10 cellular contexts compared by ENCODE assay signal in the genomic region with DNA sequence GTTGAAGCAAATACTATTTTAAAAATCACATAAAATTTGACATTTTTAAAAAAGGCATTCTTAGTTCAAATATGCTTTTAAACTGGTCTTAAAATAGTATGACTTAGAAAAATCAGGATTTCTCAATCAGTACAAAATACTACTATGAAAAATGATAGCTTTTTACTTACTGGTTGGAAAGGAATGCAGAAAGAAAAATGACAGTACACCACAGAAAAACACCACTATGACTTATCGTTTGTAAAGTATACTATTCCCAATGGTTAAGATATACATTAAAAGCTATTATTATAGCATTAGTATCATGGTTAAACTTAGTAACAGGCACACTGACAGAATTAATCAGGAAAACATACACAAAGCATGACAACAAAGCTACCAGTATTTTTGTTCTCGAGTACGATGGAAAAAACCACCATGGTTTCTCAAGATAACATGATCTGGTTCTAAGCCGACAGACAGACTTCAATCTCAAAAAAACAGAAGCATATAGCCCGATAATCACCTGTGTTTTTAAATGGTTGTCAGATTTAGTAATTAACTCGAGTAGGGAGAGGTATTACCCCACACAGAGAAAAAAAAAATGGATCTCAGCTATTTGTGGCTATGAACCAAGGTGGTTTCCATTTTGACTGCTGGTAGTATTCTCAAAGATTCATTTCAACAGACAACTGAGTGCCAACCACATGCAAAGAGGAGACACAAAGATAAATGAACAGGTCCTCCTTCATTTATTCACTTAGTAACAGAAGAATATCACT. TPM values are rescaled to one million over a fixed set of nuclear protein-coding genes. Genes with fewer than 3 reads are reported as not detected.
DNase-seq lines count a peak whose midpoint lies in the region; ATAC-seq lines count a peak whose summit lies in the region.
"Had no signal": no experiment of that assay in that cellular context is flagged by ENCODE, and none has a peak within 500 bp of the region (broad histone marks: within the 10 kb centered on the region; RNA-seq: fewer than 3 reads in every experiment).

No MANE protein-coding gene starts in this region.

- DNase-seq in activated CD4-positive, alpha-beta T cell treated with anti-CD3 and anti-CD28 coated beads for 36 hours = no peak
- DNase-seq in activated CD4-positive, alpha-beta T cell treated with anti-CD3 and anti-CD28 coated beads for 1 hour = no peak
- no peak for DNase-seq in effector memory CD8-positive, alpha-beta T cell
- DNase-seq in stromal cell of bone marrow (ENCODE audit: low read depth) (peak; percentile 34), NCI-H146 treated with DMSO at 0.1 percent for 48 hours (lab: John Stamatoyannopoulos, UW; ENCODE audit: unreplicated experiment) (no peak), inferior parietal cortex (ENCODE audit: extremely low spot score) (no peak), cerebellar nuclear complex (lab: John Stamatoyannopoulos, UW) (no peak)
- DNase-seq: activated naive CD8-positive, alpha-beta T cell treated with anti-CD3 and anti-CD28 coated beads, Interleukin-2, amount 50 U/mL, for 24 hours; NCI-H526 treated with DMSO at 0.1 percent for 48 hours had no signal

- CTCF ChIA-PET in activated CD4-positive, alpha-beta T cell treated with anti-CD3 and anti-CD28 coated beads for 36 hours (lab: Charles Lee) = interaction anchor here (1.0 kb wide), 1 partner anchor 12 kb away, joined by 3 read pairs; no protein-coding TSS in a partner anchor

- peaks cover 47% of the 10 kb centered on the region for H3K36me3 Mint-ChIP-seq in activated CD4-positive, alpha-beta T cell treated with anti-CD3 and anti-CD28 coated beads for 36 hours (ENCODE audit: low read depth)
- peaks cover 23% of the 10 kb centered on the region for H3K36me3 Mint-ChIP-seq in effector memory CD8-positive, alpha-beta T cell (ENCODE audit: insufficient read depth)

- POLR2A ChIA-PET in activated CD4-positive, alpha-beta T cell treated with anti-CD3 and anti-CD28 coated beads for 36 hours (lab: Charles Lee) = no interaction called here

- H3K27ac Mint-ChIP-seq in activated CD4-positive, alpha-beta T cell treated with anti-CD3 and anti-CD28 coated beads for 36 hours = no peak overlapping the region
- no peak overlapping the region for H3K27ac Mint-ChIP-seq in effector memory CD8-positive, alpha-beta T cell
- H3K27ac Mint-ChIP-seq: activated naive CD8-positive, alpha-beta T cell treated with anti-CD3 and anti-CD28 coated beads, Interleukin-2, amount 50 U/mL, for 24 hours had no signal

- no peak overlapping the region for H3K4me3 Mint-ChIP-seq in activated CD4-positive, alpha-beta T cell treated with anti-CD3 and anti-CD28 coated beads for 36 hours
- H3K4me3 Mint-ChIP-seq in effector memory CD8-positive, alpha-beta T cell = peak overlapping the region in 1 of 2 donors; percentile 15
- H3K4me3 Mint-ChIP-seq: activated naive CD8-positive, alpha-beta T cell treated with anti-CD3 and anti-CD28 coated beads, Interleukin-2, amount 50 U/mL, for 24 hours had no signal

- ATAC-seq in activated CD4-positive, alpha-beta T cell treated with anti-CD3 and anti-CD28 coated beads for 36 hours = peak; percentile 33
- ATAC-seq in HG03469 (IDR thresholded peaks at IDR 0.05; ENCODE audit: unreplicated experiment) = peak; percentile 41
- peak; percentile 24 for ATAC-seq in effector memory CD8-positive, alpha-beta T cell (replicated peaks)
- ATAC-seq: activated naive CD8-positive, alpha-beta T cell treated with anti-CD3 and anti-CD28 coated beads, Interleukin-2, amount 50 U/mL, for 24 hours had no signal

- H3K4me1 Mint-ChIP-seq in activated CD4-positive, alpha-beta T cell treated with anti-CD3 and anti-CD28 coated beads for 36 hours = peaks cover 40% of the 10 kb centered on the region
- H3K4me1 Mint-ChIP-seq in effector memory CD8-positive, alpha-beta T cell (ENCODE audit: low read depth in 2 of 2) = peaks cover 31 to 52% of the 10 kb centered on the region in 2 donors

- intact Hi-C loops in activated CD4-positive, alpha-beta T cell treated with anti-CD3 and anti-CD28 coated beads for 36 hours (cut with DNase I, micrococcal nuclease) = loop anchor here in 1 of 2 experiments (5.0 kb wide), 1 partner anchor 36 kb away; no protein-coding TSS in a partner anchor

- peaks cover 2% of the 10 kb centered on the region for H3K9me3 Mint-ChIP-seq in activated CD4-positive, alpha-beta T cell treated with anti-CD3 and anti-CD28 coated beads for 36 hours (ENCODE audit: low read depth)
- no peaks in the 10 kb centered on the region for H3K9me3 Mint-ChIP-seq in effector memory CD8-positive, alpha-beta T cell
- H3K9me3 Mint-ChIP-seq: activated naive CD8-positive, alpha-beta T cell treated with anti-CD3 and anti-CD28 coated beads, Interleukin-2, amount 50 U/mL, for 24 hours had no signal

- H3K27me3 Mint-ChIP-seq in activated CD4-positive, alpha-beta T cell treated with anti-CD3 and anti-CD28 coated beads for 36 hours = no peaks in the 10 kb centered on the region
- H3K27me3 Mint-ChIP-seq in effector memory CD8-positive, alpha-beta T cell = no peaks in the 10 kb centered on the region
- H3K27me3 Mint-ChIP-seq: activated naive CD8-positive, alpha-beta T cell treated with anti-CD3 and anti-CD28 coated beads, Interleukin-2, amount 50 U/mL, for 24 hours had no signal

RNA-seq across cellular contexts. Expression of gene CUL3, which starts 39.1 kb away (rescaled TPM):
- 10 to 100 TPM; 77.6 to 85.8 TPM for total RNA-seq in activated CD4-positive, alpha-beta T cell treated with anti-CD3 and anti-CD28 coated beads for 36 hours
